Comparison of ENCODE assay signal across 15 cellular contexts in the genomic region with DNA sequence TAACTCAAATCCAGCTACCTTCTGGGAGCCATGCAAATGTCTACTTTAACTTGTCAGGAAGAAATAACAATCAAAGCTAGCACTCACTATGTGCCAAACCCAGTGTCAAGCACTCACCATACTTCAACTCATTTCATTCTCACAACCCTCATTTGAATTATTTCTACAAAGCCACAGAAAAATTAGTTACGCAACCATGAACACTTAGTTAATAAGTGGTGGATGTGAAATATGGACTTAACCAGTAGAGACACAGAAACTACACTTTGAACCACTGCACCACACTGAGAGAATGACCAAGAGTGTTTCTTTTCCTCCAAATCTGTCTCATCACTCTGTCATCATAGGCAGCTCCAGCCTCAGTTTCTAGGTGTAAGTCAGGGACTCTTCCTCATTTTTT.
DNase-seq lines count a peak whose midpoint lies in the region; ATAC-seq and TF ChIP-seq lines count a peak whose summit lies in the region.
"Had no signal": no experiment of that assay in that cellular context is flagged by ENCODE, and none has a peak within 500 bp of the region (broad histone marks: within the 10 kb centered on the region; RNA-seq: fewer than 3 reads in every experiment).

No MANE protein-coding gene starts in this region.

- ATAC-seq in GM18870 (IDR thresholded peaks at IDR 0.05; ENCODE audit: unreplicated experiment) (peak; percentile 97), GM21717 (IDR thresholded peaks at IDR 0.05; ENCODE audit: unreplicated experiment) (peak; percentile 66), HG03139 (IDR thresholded peaks at IDR 0.05; ENCODE audit: unreplicated experiment) (peak; percentile 92)
- ATAC-seq in activated T-cell treated with anti-CD3 and anti-CD28 coated beads, Interleukin-2, amount 50 U/mL, for 4 hours = no peak

- H3K4me1 ChIP-seq in fibroblast of lung (ENCODE audit: control insufficient read depth, extremely low read depth, insufficient read depth, low read length) = peaks cover 9% of the 10 kb centered on the region

- no peak overlapping the region for H3K27ac ChIP-seq in fibroblast of lung (ENCODE audit: insufficient read depth, low read length)
- H3K27ac ChIP-seq: esophagus squamous epithelium had no signal

- H3K4me3 Mint-ChIP-seq in activated T-cell treated with anti-CD3 and anti-CD28 coated beads, Interleukin-2, amount 50 U/mL, for 4 hours = no peak overlapping the region
- H3K4me3 Mint-ChIP-seq: CD4-positive, CD25-positive, alpha-beta regulatory T cell; T-helper 2 cell treated with Interferon-gamma antibody and Interleukin-4, amounts not matched to agents 5 μg/mL and 100 μg/mL, for 36 hours had no signal

- no peak overlapping the region for H2AFZ ChIP-seq in fibroblast of lung (ENCODE audit: low read length)

- no peak for TF ChIP-seq CTCF in fibroblast of lung (conservative IDR thresholded peaks at IDR 0.05 in 1 of 2, IDR thresholded peaks at IDR 0.05 in 1 of 2; ENCODE audit: low read depth in 1 of 2, low read length in 2 of 2)

- H3K4me2 ChIP-seq in fibroblast of lung (ENCODE audit: extremely low read depth, insufficient read depth, low read length) = no peak overlapping the region

- no peaks in the 10 kb centered on the region for H3K27me3 Mint-ChIP-seq in activated T-cell treated with anti-CD3 and anti-CD28 coated beads, Interleukin-2, amount 50 U/mL, for 4 hours (ENCODE audit: low read depth)
- H3K27me3 Mint-ChIP-seq: CD4-positive, CD25-positive, alpha-beta regulatory T cell had no signal

- H3K79me2 ChIP-seq in fibroblast of lung (ENCODE audit: control insufficient read depth, insufficient read depth, low read length) = no peaks in the 10 kb centered on the region

- H3K36me3 Mint-ChIP-seq in activated T-cell treated with anti-CD3 and anti-CD28 coated beads, Interleukin-2, amount 50 U/mL, for 4 hours (ENCODE audit: insufficient read depth) = peaks cover 5% of the 10 kb centered on the region
- H3K36me3 Mint-ChIP-seq: CD4-positive, CD25-positive, alpha-beta regulatory T cell had no signal

- no peak overlapping the region for H3K9ac ChIP-seq in fibroblast of lung (ENCODE audit: insufficient read depth, low read length)

- H3K4me3 ChIP-seq in fibroblast of lung (replicated peaks in 1 of 4; ENCODE audit: control extremely low read depth in 1 of 4, insufficient read depth in 1 of 4, low read depth in 3 of 4, low read length in 4 of 4) = no peak overlapping the region
- H3K4me3 ChIP-seq: esophagus squamous epithelium had no signal

- peak; percentile 25 to 41 for DNase-seq in fibroblast of lung (ENCODE audit: low read depth in 2 of 2)
- DNase-seq in activated T-cell treated with anti-CD3 and anti-CD28 coated beads, Interleukin-2, amount 50 U/mL, for 4 hours = no peak
- no peak for DNase-seq in central memory CD4-positive, alpha-beta T cell
- no peak for DNase-seq in NCI-H2196 (lab: John Stamatoyannopoulos, UW; ENCODE audit: unreplicated experiment)
- no peak for DNase-seq in NCI-H510A treated with DMSO at 0.1 percent for 48 hours (lab: John Stamatoyannopoulos, UW)
- DNase-seq: activated T-cell treated with anti-CD3 and anti-CD28 coated beads, Interleukin-2, amount 50 U/mL, for 48 hours; CD4-positive, CD25-positive, alpha-beta regulatory T cell; esophagus squamous epithelium; NCI-H1436; occipital lobe; stimulated activated CD4-positive, alpha-beta T cell treated with anti-CD3 and anti-CD28 coated beads, Interleukin-2, amount 100 ng/mL, for 48 hours had no signal

- no peaks in the 10 kb centered on the region for H4K20me1 ChIP-seq in fibroblast of lung (ENCODE audit: control insufficient read depth, extremely low read depth, insufficient read depth, low read length)

- H3K36me3 ChIP-seq in fibroblast of lung (ENCODE audit: control insufficient read depth, insufficient read depth, low read length) = no peaks in the 10 kb centered on the region
- H3K36me3 ChIP-seq: esophagus squamous epithelium had no signal

- no peaks in the 10 kb centered on the region for H3K9me3 ChIP-seq in fibroblast of lung (ENCODE audit: control insufficient read depth, insufficient read depth, low read depth, low read length)
- H3K9me3 ChIP-seq: esophagus squamous epithelium had no signal

- H3K9me3 Mint-ChIP-seq in activated T-cell treated with anti-CD3 and anti-CD28 coated beads, Interleukin-2, amount 50 U/mL, for 4 hours = no peaks in the 10 kb centered on the region
- H3K9me3 Mint-ChIP-seq: CD4-positive, CD25-positive, alpha-beta regulatory T cell; T-helper 2 cell treated with Interferon-gamma antibody and Interleukin-4, amounts not matched to agents 5 μg/mL and 100 μg/mL, for 36 hours had no signal

- peaks cover 45% of the 10 kb centered on the region for H3K4me1 Mint-ChIP-seq in activated T-cell treated with anti-CD3 and anti-CD28 coated beads, Interleukin-2, amount 50 U/mL, for 4 hours (ENCODE audit: low read depth)

- H3K27me3 ChIP-seq in fibroblast of lung (ENCODE audit: control insufficient read depth, insufficient read depth, low read length) = no peaks in the 10 kb centered on the region
- H3K27me3 ChIP-seq: esophagus squamous epithelium had no signal

Comparison
In these comparisons a context has a peak if more than half of its experiments do, and no peak if none do; other contexts are left out.
1. ATAC-seq: peak in GM18870 (single experiment), GM21717 (single experiment) and HG03139 (single experiment); none in activated T-cell treated with anti-CD3 and anti-CD28 coated beads, Interleukin-2, amount 50 U/mL, for 4 hours (0 of 2).
2. DNase-seq: peak in fibroblast of lung (2 of 2); none in activated T-cell treated with anti-CD3 and anti-CD28 coated beads, Interleukin-2, amount 50 U/mL, for 4 hours (single experiment), central memory CD4-positive, alpha-beta T cell (single experiment), NCI-H2196 (single experiment) and NCI-H510A treated with DMSO at 0.1 percent for 48 hours (single experiment).